ENCODE assay signal across 14 cellular contexts in the genomic region with DNA sequence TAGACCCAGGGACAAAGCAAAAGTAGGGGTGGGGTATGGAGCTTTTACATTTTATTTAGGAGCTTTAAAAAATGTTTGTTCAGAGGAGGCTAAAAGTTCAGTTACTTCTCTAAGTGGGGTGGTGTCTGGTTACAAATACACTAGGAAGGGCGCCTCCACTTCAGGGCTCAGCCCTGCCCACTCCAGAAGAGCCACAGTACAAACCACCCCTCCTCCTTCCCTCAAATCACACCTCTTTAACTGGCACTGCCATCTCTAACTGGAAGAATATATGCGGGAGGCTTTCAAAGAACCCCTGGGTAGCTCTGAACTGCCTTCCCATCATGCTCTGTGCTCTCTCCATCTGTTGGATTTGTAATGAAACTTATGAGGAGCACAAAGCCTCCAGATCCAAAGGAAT.
A peak's percentile ranks its signal among the peaks of the same experiment; 100 is the strongest.
DNase-seq lines count a peak whose midpoint lies in the region; ATAC-seq and TF ChIP-seq lines count a peak whose summit lies in the region.
"Had no signal": no experiment of that assay in that cellular context is flagged by ENCODE, and none has a peak within 500 bp of the region (broad histone marks: within the 10 kb centered on the region; RNA-seq: fewer than 3 reads in every experiment).

No MANE protein-coding gene starts in this region.

- H3K9ac ChIP-seq in Karpas-422 (ENCODE audit: low read length): no peak overlapping the region
- no peak overlapping the region for H3K9ac ChIP-seq in neuronal stem cell (ENCODE audit: low read depth, low read length, poor library complexity)
- H3K9ac ChIP-seq: GM23248 had no signal

- H3K27ac Mint-ChIP-seq in activated CD4-positive, alpha-beta T cell treated with anti-CD3 and anti-CD28 coated beads for 36 hours: no peak overlapping the region
- H3K27ac Mint-ChIP-seq in endothelial cell (ENCODE audit: unreplicated experiment): no peak overlapping the region
- H3K27ac Mint-ChIP-seq: CD8-positive, alpha-beta T cell; IgD-negative memory B cell had no signal

- H3K4me1 ChIP-seq in Karpas-422 (ENCODE audit: low read length) (peaks cover 20% of the 10 kb centered on the region), neuronal stem cell (ENCODE audit: control insufficient read depth in 2 of 2, insufficient read depth in 1 of 2, low read depth in 1 of 2, low read length in 2 of 2) (no peaks in the 10 kb centered on the region)
- H3K4me1 ChIP-seq: BE2C, Peyer's patch had no signal

- H2BK5ac ChIP-seq in neuronal stem cell (ENCODE audit: low read length): no peak overlapping the region

- CTCF ChIA-PET in activated CD4-positive, alpha-beta T cell treated with anti-CD3 and anti-CD28 coated beads for 36 hours (lab: Charles Lee): no interaction called here

- no peaks in the 10 kb centered on the region for H3K9me3 Mint-ChIP-seq in activated CD4-positive, alpha-beta T cell treated with anti-CD3 and anti-CD28 coated beads for 36 hours (ENCODE audit: low read depth)
- H3K9me3 Mint-ChIP-seq in endothelial cell (ENCODE audit: unreplicated experiment): no peaks in the 10 kb centered on the region
- H3K9me3 Mint-ChIP-seq: CD8-positive, alpha-beta T cell; IgD-negative memory B cell had no signal

- no peak overlapping the region for H3K4me3 ChIP-seq in Karpas-422 (ENCODE audit: low read length)
- no peak overlapping the region for H3K4me3 ChIP-seq in choroid plexus epithelial cell (ENCODE audit: low read depth, low read length)
- H3K4me3 ChIP-seq in neuronal stem cell (ENCODE audit: low read length in 2 of 2): no peak overlapping the region
- H3K4me3 ChIP-seq: GM23248, Peyer's patch had no signal

- no peaks in the 10 kb centered on the region for H3K36me3 Mint-ChIP-seq in activated CD4-positive, alpha-beta T cell treated with anti-CD3 and anti-CD28 coated beads for 36 hours (ENCODE audit: low read depth)
- no peaks in the 10 kb centered on the region for H3K36me3 Mint-ChIP-seq in endothelial cell (ENCODE audit: low read depth, unreplicated experiment)
- H3K36me3 Mint-ChIP-seq: CD8-positive, alpha-beta T cell; IgD-negative memory B cell had no signal

- no peak for DNase-seq in Karpas-422
- DNase-seq in NCI-H2107 treated with DMSO at 0.1 percent for 48 hours (lab: John Stamatoyannopoulos, UW; ENCODE audit: unreplicated experiment): peak; percentile 93
- peak; percentile 25 for DNase-seq in choroid plexus epithelial cell (ENCODE audit: low read depth)
- no peak for DNase-seq in neuronal stem cell (ENCODE audit: low spot score)
- no peak for DNase-seq in activated CD4-positive, alpha-beta T cell treated with anti-CD3 and anti-CD28 coated beads for 36 hours
- DNase-seq in HuH-7.5 (ENCODE audit: low spot score): no peak
- DNase-seq in endothelial cell (ENCODE audit: low spot score): no peak
- DNase-seq: BE2C; CD8-positive, alpha-beta T cell; GM23248; MV-4-11; Peyer's patch; Right ventricle myocardium superior had no signal

- H3K9me3 ChIP-seq in Karpas-422 (ENCODE audit: low read length): no peaks in the 10 kb centered on the region
- peaks cover 0 to 6% of the 10 kb centered on the region in 2 donors for H3K9me3 ChIP-seq in neuronal stem cell (replicated peaks in 1 of 2; ENCODE audit: control insufficient read depth in 2 of 2, insufficient read depth in 1 of 2, low read depth in 1 of 2, low read length in 2 of 2)
- H3K9me3 ChIP-seq: BE2C, Peyer's patch had no signal

- no peaks in the 10 kb centered on the region for H3K79me1 ChIP-seq in neuronal stem cell (ENCODE audit: low read depth, low read length)

- H3K14ac ChIP-seq in neuronal stem cell (ENCODE audit: low read length): no peak overlapping the region

- no peaks in the 10 kb centered on the region for H3K4me1 Mint-ChIP-seq in activated CD4-positive, alpha-beta T cell treated with anti-CD3 and anti-CD28 coated beads for 36 hours
- H3K4me1 Mint-ChIP-seq in endothelial cell (ENCODE audit: unreplicated experiment): no peaks in the 10 kb centered on the region
- H3K4me1 Mint-ChIP-seq: IgD-negative memory B cell had no signal

- H2BK15ac ChIP-seq in neuronal stem cell (ENCODE audit: low read length): no peak overlapping the region

- no peaks in the 10 kb centered on the region; the same call in 1 of the 2 replicates for H3K36me3 ChIP-seq in Karpas-422 (ENCODE audit: insufficient read depth, low read length)
- H3K36me3 ChIP-seq in neuronal stem cell (replicated peaks in 1 of 2; ENCODE audit: control insufficient read depth in 2 of 2, insufficient read depth in 2 of 2, low read length in 2 of 2): no peaks in the 10 kb centered on the region
- H3K36me3 ChIP-seq: BE2C, Peyer's patch had no signal

- no peak overlapping the region for H2AK5ac ChIP-seq in neuronal stem cell (ENCODE audit: low read depth, low read length)

- H3K4ac ChIP-seq in neuronal stem cell (ENCODE audit: low read length): no peak overlapping the region

- H4K20me1 ChIP-seq in Karpas-422 (ENCODE audit: insufficient read depth, low read depth, low read length): no peaks in the 10 kb centered on the region

- no peaks in the 10 kb centered on the region for H3K9me2 ChIP-seq in Karpas-422 (replicated peaks; ENCODE audit: insufficient read depth, low read length)

- WGBS in neuronal stem cell (ENCODE audit: extremely low coverage in 2 of 2, insufficient read length in 2 of 2, insufficient replicate concordance in 1 of 2), 2 donors: no CpG with 5 or more reads among the region's 2 CpGs

- H3K27me3 ChIP-seq in Karpas-422 (ENCODE audit: low read length) (no peaks in the 10 kb centered on the region), neuronal stem cell (ENCODE audit: control insufficient read depth in 3 of 3, insufficient read depth in 3 of 3, low read depth in 1 of 3, low read length in 3 of 3) (no peaks in the 10 kb centered on the region)
- H3K27me3 ChIP-seq: BE2C, Peyer's patch had no signal

- no peak overlapping the region for H3K27ac ChIP-seq in Karpas-422 (ENCODE audit: low read length)
- no peak overlapping the region for H3K27ac ChIP-seq in neuronal stem cell (replicated peaks; ENCODE audit: low read length)
- H3K27ac ChIP-seq: GM23248, Peyer's patch had no signal

- intact Hi-C loops in activated CD4-positive, alpha-beta T cell treated with anti-CD3 and anti-CD28 coated beads for 36 hours (cut with DNase I, micrococcal nuclease): no loop called here

- H3K18ac ChIP-seq in neuronal stem cell (ENCODE audit: low read length): no peak overlapping the region

- H3K4me2 ChIP-seq in Karpas-422 (ENCODE audit: low read depth, low read length, poor library complexity, severe bottlenecking): no peak overlapping the region
- no peak overlapping the region for H3K4me2 ChIP-seq in neuronal stem cell (ENCODE audit: insufficient read depth, low read length, poor library complexity, severe bottlenecking)

- ATAC-seq in activated CD4-positive, alpha-beta T cell treated with anti-CD3 and anti-CD28 coated beads for 36 hours: no peak
- ATAC-seq: CD8-positive, alpha-beta T cell had no signal

- TF ChIP-seq CTCF in choroid plexus epithelial cell (conservative IDR thresholded peaks at IDR 0.05; ENCODE audit: low read depth, low read length) (no peak), endothelial cell (IDR thresholded peaks at IDR 0.05; ENCODE audit: unreplicated experiment) (no peak)

- H2AFZ ChIP-seq in Karpas-422 (ENCODE audit: low read length) (0 out of 2 replicates have a peak overlapping the region, but pooled peaks have one; percentile 23), neuronal stem cell (ENCODE audit: low read length) (peak overlapping the region; percentile 36)
- H2AFZ ChIP-seq: GM23248 had no signal

- no peak overlapping the region for H3K4me3 Mint-ChIP-seq in activated CD4-positive, alpha-beta T cell treated with anti-CD3 and anti-CD28 coated beads for 36 hours
- no peak overlapping the region for H3K4me3 Mint-ChIP-seq in endothelial cell (ENCODE audit: unreplicated experiment)
- H3K4me3 Mint-ChIP-seq: CD8-positive, alpha-beta T cell; IgD-negative memory B cell had no signal

- no peak overlapping the region for H4K91ac ChIP-seq in neuronal stem cell (ENCODE audit: low read depth, low read length, poor library complexity)

- H4K8ac ChIP-seq in neuronal stem cell (ENCODE audit: low read depth, low read length): no peak overlapping the region

- no peaks in the 10 kb centered on the region for H3K27me3 Mint-ChIP-seq in activated CD4-positive, alpha-beta T cell treated with anti-CD3 and anti-CD28 coated beads for 36 hours
- H3K27me3 Mint-ChIP-seq in endothelial cell (ENCODE audit: unreplicated experiment): peaks cover 2% of the 10 kb centered on the region

- no peak overlapping the region for H2BK120ac ChIP-seq in neuronal stem cell (ENCODE audit: low read depth, low read length)

- H3K23ac ChIP-seq in neuronal stem cell (ENCODE audit: low read depth, low read length, poor library complexity): no peak overlapping the region

- no peak overlapping the region for H2BK12ac ChIP-seq in neuronal stem cell (ENCODE audit: low read length)

- POLR2A ChIA-PET in activated CD4-positive, alpha-beta T cell treated with anti-CD3 and anti-CD28 coated beads for 36 hours (lab: Charles Lee): no interaction called here

- no peaks in the 10 kb centered on the region for H3K79me2 ChIP-seq in Karpas-422 (ENCODE audit: low read length)

Comparison
In these comparisons a context has a peak if more than half of its experiments do, and no peak if none do; other contexts are left out.
1. DNase-seq: peak in NCI-H2107 treated with DMSO at 0.1 percent for 48 hours (single experiment) and choroid plexus epithelial cell (single experiment); none in Karpas-422 (single experiment), neuronal stem cell (single experiment), activated CD4-positive, alpha-beta T cell treated with anti-CD3 and anti-CD28 coated beads for 36 hours (single experiment), HuH-7.5 (single experiment) and endothelial cell (single experiment).